Comparison of ENCODE assay signal across 28 cellular contexts in the genomic region with DNA sequence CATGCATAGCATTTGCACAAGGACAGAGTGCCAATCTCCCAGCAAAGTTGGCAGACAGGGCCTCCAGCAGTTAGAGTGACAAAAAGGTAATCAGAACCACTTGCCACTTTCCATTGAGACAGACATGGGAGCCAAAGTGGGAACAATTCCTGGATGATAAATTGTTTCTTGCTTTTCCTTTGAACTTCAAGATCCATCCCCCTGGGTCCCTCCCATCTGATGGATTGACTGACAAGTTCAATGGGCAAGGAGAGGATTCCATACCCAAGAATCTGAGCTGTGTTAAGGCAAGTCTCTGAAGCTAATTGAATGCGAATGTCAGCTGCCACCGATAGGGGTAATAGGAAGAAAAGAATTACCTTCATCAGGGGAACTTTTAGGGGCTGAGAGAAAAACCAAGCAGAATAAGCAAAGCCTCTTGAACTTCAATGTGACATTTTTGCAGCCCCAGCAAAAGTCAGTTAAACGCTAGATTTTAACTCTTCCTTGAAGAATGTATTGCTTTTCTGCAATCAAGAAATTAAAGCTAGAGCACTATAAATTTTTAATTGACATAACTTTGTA.
"Had no signal": no experiment of that assay in that cellular context is flagged by ENCODE, and none has a peak within 500 bp of the region (broad histone marks: within the 10 kb centered on the region; RNA-seq: fewer than 3 reads in every experiment).

No MANE protein-coding gene starts in this region.

- ATAC-seq: stimulated activated effector memory CD8-positive, alpha-beta T cell treated with anti-CD3 and anti-CD28 coated beads, Interleukin-12 subunit alpha, Interleukin-12 subunit beta, amount 100 ng/mL, for 72 hours; stimulated activated memory B cell treated with anti-CD40 and anti-IgM and Interleukin-4, amounts not matched to agents 10 μg/mL and 1 μg/mL and 100 μg/mL, for 72 hours; stimulated activated naive B cell treated with anti-CD40 and anti-IgM and Interleukin-4, amounts not matched to agents 10 μg/mL and 1 μg/mL and 100 μg/mL, for 72 hours; stimulated activated naive CD8-positive, alpha-beta T cell treated with anti-CD3 and anti-CD28 coated beads, Interleukin-15, amount 100 ng/mL, for 72 hours; stimulated activated naive CD8-positive, alpha-beta T cell treated with anti-CD3 and anti-CD28 coated beads, Interleukin-15, Interleukin-2, amounts not matched to agents 100 U/mL and 50 U/mL, for 24 hours; upper lobe of right lung had no signal

- H3K4me3 Mint-ChIP-seq: stimulated activated effector memory CD8-positive, alpha-beta T cell treated with anti-CD3 and anti-CD28 coated beads, Interleukin-12 subunit alpha, Interleukin-12 subunit beta, amount 100 ng/mL, for 72 hours; stimulated activated memory B cell treated with anti-CD40 and anti-IgM and Interleukin-4, amounts not matched to agents 10 μg/mL and 1 μg/mL and 100 μg/mL, for 72 hours; stimulated activated naive B cell treated with anti-CD40 and anti-IgM and Interleukin-4, amounts not matched to agents 10 μg/mL and 1 μg/mL and 100 μg/mL, for 72 hours; stimulated activated naive CD8-positive, alpha-beta T cell treated with anti-CD3 and anti-CD28 coated beads, Interleukin-15, amount 100 ng/mL, for 72 hours; stimulated activated naive CD8-positive, alpha-beta T cell treated with anti-CD3 and anti-CD28 coated beads, Interleukin-15, Interleukin-2, amounts not matched to agents 100 ng/mL and 50 ng/mL, for 24 hours had no signal

- H3K9me3 ChIP-seq: stomach, suprapubic skin, testis, thoracic aorta, thyroid gland, tibial artery, tibial nerve, transverse colon, upper lobe of left lung, upper lobe of right lung, vagina had no signal

- H3K36me3 ChIP-seq: stomach, suprapubic skin, thoracic aorta, thyroid gland, tibial artery, tibial nerve, transverse colon, upper lobe of left lung, upper lobe of right lung, vagina had no signal

- DNase-seq: stimulated activated CD4-positive, alpha-beta T cell treated with anti-CD3 and anti-CD28 coated beads, Interleukin-1b, Interleukin-23, amount 100 ng/mL, for 48 hours; stimulated activated CD4-positive, alpha-beta T cell treated with anti-CD3 and anti-CD28 coated beads, Interleukin-2, amount 100 ng/mL, for 24 hours; stimulated activated CD4-positive, alpha-beta T cell treated with anti-CD3 and anti-CD28 coated beads, Interleukin-2, amount 100 ng/mL, for 48 hours; stimulated activated CD4-positive, alpha-beta T cell treated with anti-CD3 and anti-CD28 coated beads, Interleukin-4, amount 100 ng/mL, for 1 hour; stimulated activated CD4-positive, alpha-beta T cell treated with anti-CD3 and anti-CD28 coated beads, Interleukin-4, amount 100 ng/mL, for 24 hours; stimulated activated CD4-positive, alpha-beta T cell treated with anti-CD3 and anti-CD28 coated beads, Interleukin-4, amount 100 ng/mL, for 4 hours; stimulated activated CD8-positive, alpha-beta memory T cell treated with anti-CD3 and anti-CD28 coated beads, Interleukin-4, amount 100 ng/mL, for 48 hours; stimulated activated naive B cell treated with anti-CD40 and anti-IgM and Interleukin-4, amounts not matched to agents 10 μg/mL and 1 μg/mL and 100 μg/mL, for 72 hours; stimulated activated naive CD4-positive, alpha-beta T cell; stimulated activated naive CD4-positive, alpha-beta T cell treated with Interleukin-2 at 50 U/mL for 16 hours; stimulated activated naive CD8-positive, alpha-beta T cell treated with anti-CD3 and anti-CD28 coated beads, Interleukin-15, amount 100 ng/mL, for 72 hours; stimulated activated naive CD8-positive, alpha-beta T cell treated with anti-CD3 and anti-CD28 coated beads, Interleukin-15, Interleukin-2, amounts not matched to agents 100 U/mL and 50 U/mL, for 24 hours; stomach; substantia nigra; testis; thyroid gland; tibial artery; transverse colon; trophoblast cell; upper lobe of left lung; upper lobe of right lung had no signal

- H3K4me1 ChIP-seq: stomach, suprapubic skin, testis, thyroid gland, tibial artery, tibial nerve, upper lobe of left lung, upper lobe of right lung, vagina had no signal

- H3K27me3 ChIP-seq: stomach, suprapubic skin, testis, thyroid gland, tibial artery, tibial nerve, transverse colon, upper lobe of left lung, upper lobe of right lung, vagina had no signal

- H3K27ac ChIP-seq: stomach, suprapubic skin, testis, thoracic aorta, thyroid gland, tibial artery, tibial nerve, transverse colon, upper lobe of left lung, upper lobe of right lung, vagina had no signal

- H3K4me3 ChIP-seq: stomach, suprapubic skin, testis, thoracic aorta, thyroid gland, tibial artery, tibial nerve, transverse colon, upper lobe of left lung, upper lobe of right lung, vagina had no signal

- H3K27ac Mint-ChIP-seq: stimulated activated effector memory CD8-positive, alpha-beta T cell treated with anti-CD3 and anti-CD28 coated beads, Interleukin-12 subunit alpha, Interleukin-12 subunit beta, amount 100 ng/mL, for 72 hours; stimulated activated memory B cell treated with anti-CD40 and anti-IgM and Interleukin-4, amounts not matched to agents 10 μg/mL and 1 μg/mL and 100 μg/mL, for 72 hours; stimulated activated naive B cell treated with anti-CD40 and anti-IgM and Interleukin-4, amounts not matched to agents 10 μg/mL and 1 μg/mL and 100 μg/mL, for 72 hours; stimulated activated naive CD8-positive, alpha-beta T cell treated with anti-CD3 and anti-CD28 coated beads, Interleukin-15, amount 100 ng/mL, for 72 hours; stimulated activated naive CD8-positive, alpha-beta T cell treated with anti-CD3 and anti-CD28 coated beads, Interleukin-15, Interleukin-2, amounts not matched to agents 100 ng/mL and 50 ng/mL, for 24 hours had no signal

- H3K9me3 Mint-ChIP-seq: stimulated activated memory B cell treated with anti-CD40 and anti-IgM and Interleukin-4, amounts not matched to agents 10 μg/mL and 1 μg/mL and 100 μg/mL, for 72 hours had no signal

- H3K36me3 Mint-ChIP-seq: stimulated activated effector memory CD8-positive, alpha-beta T cell treated with anti-CD3 and anti-CD28 coated beads, Interleukin-12 subunit alpha, Interleukin-12 subunit beta, amount 100 ng/mL, for 72 hours; stimulated activated memory B cell treated with anti-CD40 and anti-IgM and Interleukin-4, amounts not matched to agents 10 μg/mL and 1 μg/mL and 100 μg/mL, for 72 hours; stimulated activated naive B cell treated with anti-CD40 and anti-IgM and Interleukin-4, amounts not matched to agents 10 μg/mL and 1 μg/mL and 100 μg/mL, for 72 hours had no signal

- H3K4me1 Mint-ChIP-seq: stimulated activated effector memory CD8-positive, alpha-beta T cell treated with anti-CD3 and anti-CD28 coated beads, Interleukin-12 subunit alpha, Interleukin-12 subunit beta, amount 100 ng/mL, for 72 hours; stimulated activated memory B cell treated with anti-CD40 and anti-IgM and Interleukin-4, amounts not matched to agents 10 μg/mL and 1 μg/mL and 100 μg/mL, for 72 hours; stimulated activated naive B cell treated with anti-CD40 and anti-IgM and Interleukin-4, amounts not matched to agents 10 μg/mL and 1 μg/mL and 100 μg/mL, for 72 hours; stimulated activated naive CD8-positive, alpha-beta T cell treated with anti-CD3 and anti-CD28 coated beads, Interleukin-15, amount 100 ng/mL, for 72 hours had no signal
